ENCODE assay signal across 1 cellular context in genomic region chr7:39407139-39407538, GRCh38.
TF ChIP-seq lines count a peak whose summit lies in the region.

No MANE protein-coding gene starts in this region.

TF ChIP-seq in HEK293, 187 proteins besides CTCF, POLR2A, EP300 and RAD21 (continued from another document):
- TF ChIP-seq PRDM4 (tag by site-specific recombination; IDR thresholded peaks at IDR 0.05) (no peak), ZNF837 (tag by site-specific recombination; IDR thresholded peaks at IDR 0.05) (no peak), ZNF660 (tag by site-specific recombination; IDR thresholded peaks at IDR 0.05) (0 out of 2 replicates have a peak, but pooled peaks have one; percentile 29), TCF7L2 (IDR thresholded peaks at IDR 0.05; ENCODE audit: borderline replicate concordance, low read depth, low read length) (no peak), PRDM6 (tag by site-specific recombination; IDR thresholded peaks at IDR 0.05) (no peak), ZNF202 (tag by site-specific recombination; IDR thresholded peaks at IDR 0.05; ENCODE audit: borderline replicate concordance) (no peak), ZNF692 (tag by site-specific recombination; IDR thresholded peaks at IDR 0.05) (no peak), ZNF112 (tag by site-specific recombination; IDR thresholded peaks at IDR 0.05) (no peak), KLF16 (tag by site-specific recombination; IDR thresholded peaks at IDR 0.05) (no peak), ZBTB20 (tag by site-specific recombination; IDR thresholded peaks at IDR 0.05) (0 out of 2 replicates have a peak, but pooled peaks have one; percentile 35), ZNF24 (tag by site-specific recombination; IDR thresholded peaks at IDR 0.05) (no peak), SETDB1 (IDR thresholded peaks at IDR 0.05; ENCODE audit: insufficient read length, low read length) (no peak), ZNF791 (tag by site-specific recombination; IDR thresholded peaks at IDR 0.05) (no peak), SCRT2 (tag by site-specific recombination; IDR thresholded peaks at IDR 0.05) (0 out of 2 replicates have a peak, but pooled peaks have one; percentile 22)
